In the genomic region with DNA sequence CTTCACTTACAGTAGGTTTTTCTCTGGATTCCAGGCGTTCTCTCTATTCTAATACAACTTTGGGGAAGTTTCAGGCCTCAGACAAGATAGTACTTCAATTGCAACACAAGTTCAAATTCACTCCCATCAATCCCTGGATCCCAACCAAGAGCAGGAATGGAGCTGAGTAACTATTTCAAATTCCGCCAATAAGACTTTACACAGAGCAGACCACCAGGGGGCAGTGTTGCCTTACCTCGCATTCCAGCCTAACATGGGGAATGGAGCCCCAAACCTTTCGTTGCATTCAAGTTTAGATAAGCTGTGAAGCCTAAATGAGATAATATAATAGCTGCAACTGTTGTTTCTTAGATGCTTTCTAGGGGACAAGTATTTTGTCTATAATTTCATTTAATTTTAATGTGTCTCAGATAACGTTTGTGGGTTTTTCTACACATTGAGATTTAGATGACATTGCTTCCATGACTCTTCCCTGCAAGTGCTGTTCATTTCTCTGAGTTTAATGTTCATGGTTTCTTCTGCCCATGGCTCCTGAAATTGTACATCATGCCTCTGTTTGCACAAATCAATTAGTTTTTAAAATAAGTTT, we compare ENCODE assay signal across 1 cellular context.
TF ChIP-seq lines count a peak whose summit lies in the region.

No MANE protein-coding gene starts in this region.

TF ChIP-seq in SK-N-SH treated with all-trans-retinoic acid at 6 μM for 48 hours, 23 proteins besides CTCF, POLR2A, EP300 and RAD21 (continued from another document):
- TF ChIP-seq, protein P1, sequence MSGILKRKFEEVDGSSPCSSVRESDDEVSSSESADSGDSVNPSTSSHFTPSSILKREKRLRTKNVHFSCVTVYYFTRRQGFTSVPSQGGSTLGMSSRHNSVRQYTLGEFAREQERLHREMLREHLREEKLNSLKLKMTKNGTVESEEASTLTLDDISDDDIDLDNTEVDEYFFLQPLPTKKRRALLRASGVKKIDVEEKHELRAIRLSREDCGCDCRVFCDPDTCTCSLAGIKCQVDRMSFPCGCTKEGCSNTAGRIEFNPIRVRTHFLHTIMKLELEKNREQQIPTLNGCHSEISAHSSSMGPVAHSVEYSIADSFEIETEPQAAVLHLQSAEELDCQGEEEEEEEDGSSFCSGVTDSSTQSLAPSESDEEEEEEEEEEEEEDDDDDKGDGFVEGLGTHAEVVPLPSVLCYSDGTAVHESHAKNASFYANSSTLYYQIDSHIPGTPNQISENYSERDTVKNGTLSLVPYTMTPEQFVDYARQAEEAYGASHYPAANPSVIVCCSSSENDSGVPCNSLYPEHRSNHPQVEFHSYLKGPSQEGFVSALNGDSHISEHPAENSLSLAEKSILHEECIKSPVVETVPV (CRISPR knock-in tag; IDR thresholded peaks at IDR 0.05), result no peak
- no peak for TF ChIP-seq ZNF565 (CRISPR knock-in tag; conservative IDR thresholded peaks at IDR 0.05; ENCODE audit: low read depth)
- TF ChIP-seq ISL1 (CRISPR knock-in tag; IDR thresholded peaks at IDR 0.05), result no peak
- TF ChIP-seq TCF4 (CRISPR knock-in tag; IDR thresholded peaks at IDR 0.05; ENCODE audit: borderline replicate concordance), result no peak
